ENCODE assay signal across 29 cellular contexts in the genomic region with DNA sequence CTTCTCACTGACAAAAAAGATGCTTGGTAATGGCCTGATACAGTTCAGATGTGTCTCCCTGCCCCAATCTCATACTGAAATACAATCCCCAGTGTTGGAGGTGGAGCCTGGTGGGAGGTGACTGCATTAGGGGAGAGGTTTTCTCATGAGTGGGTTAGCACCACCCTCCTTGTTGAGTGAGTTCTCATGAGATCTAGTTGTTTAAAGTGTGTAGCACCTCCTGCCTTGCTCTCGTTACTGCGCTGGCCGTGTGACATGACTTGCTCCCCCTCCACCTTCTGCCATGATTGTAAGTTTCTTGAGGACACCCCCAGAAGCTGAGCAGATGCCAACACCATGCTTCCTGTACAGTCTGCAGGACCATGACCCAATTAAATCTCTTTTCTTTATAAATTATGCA.
"Had no signal": no experiment of that assay in that cellular context is flagged by ENCODE, and none has a peak within 500 bp of the region (broad histone marks: within the 10 kb centered on the region; RNA-seq: fewer than 3 reads in every experiment).

No MANE protein-coding gene starts in this region.

- H3K4me3 Mint-ChIP-seq: activated CD8-positive, alpha-beta T cell treated with anti-CD3 and anti-CD28 coated beads for 36 hours; activated naive CD4-positive, alpha-beta T cell treated with anti-CD3 and anti-CD28 coated beads, Interleukin-2, amount 10 ng/mL, durations not matched to agents 7 days and 5 days; activated naive CD8-positive, alpha-beta T cell treated with anti-CD3 and anti-CD28 coated beads, Interleukin-2, amount 10 ng/mL, durations not matched to agents 7 days and 5 days; activated T-cell treated with anti-CD3 and anti-CD28 coated beads, Interleukin-2, amount 50 U/mL, for 72 hours; T-cell had no signal

- H3K4me3 ChIP-seq: SK-N-MC had no signal

- H3K27ac Mint-ChIP-seq: activated naive CD4-positive, alpha-beta T cell treated with anti-CD3 and anti-CD28 coated beads, Interleukin-2, amount 10 ng/mL, durations not matched to agents 7 days and 5 days; activated naive CD8-positive, alpha-beta T cell treated with anti-CD3 and anti-CD28 coated beads, Interleukin-2, amount 10 ng/mL, durations not matched to agents 7 days and 5 days; activated T-cell treated with anti-CD3 and anti-CD28 coated beads, Interleukin-2, amount 50 U/mL, for 72 hours; activated T-helper 2 cell treated with anti-CD3 and anti-CD28 coated beads, Interferon-gamma antibody, Interleukin-2, Interleukin-4, amounts not matched to agents 10 μg/mL and 5 μg/mL and 100 μg/mL, durations not matched to agents 14 hours and 24 hours and 36 hours; T-cell had no signal

- FAIRE-seq: bronchial epithelial cell, TTC549 had no signal

- ATAC-seq: activated CD8-positive, alpha-beta T cell treated with anti-CD3 and anti-CD28 coated beads for 36 hours; activated T-cell treated with anti-CD3 and anti-CD28 coated beads, Interleukin-2, amount 50 U/mL, for 72 hours; Panc1; Right ventricle myocardium inferior; T-cell had no signal

- DNase-seq: activated CD4-positive, CD25-positive, alpha-beta regulatory T cell; activated CD8-positive, alpha-beta memory T cell treated with anti-CD3 and anti-CD28 coated beads, Interleukin-2, amount 50 U/mL, for 4 hours; activated CD8-positive, alpha-beta T cell treated with anti-CD3 and anti-CD28 coated beads for 36 hours; activated gamma-delta T cell treated with Interleukin-2 at 50 U/mL for 16 hours; activated naive CD4-positive, alpha-beta T cell treated with anti-CD3 and anti-CD28 coated beads, Interleukin-2, amount 10 ng/mL, durations not matched to agents 7 days and 5 days; activated naive CD8-positive, alpha-beta T cell treated with anti-CD3 and anti-CD28 coated beads, Interleukin-2, amount 10 ng/mL, durations not matched to agents 7 days and 5 days; activated T-cell treated with anti-CD3 and anti-CD28 coated beads, Interleukin-2, amount 50 U/mL, for 72 hours; aorta; central memory CD4-positive, alpha-beta T cell; Kasumi-1; NCI-H1048; NCI-H1417; NCI-H1930; NCI-H2171 treated with DMSO at 0.1 percent for 48 hours; NCI-H226; NCI-H526; NCI-H774; NK-92 treated with Interleukin-12 subunit alpha and Interleukin-12 subunit beta, amount 100 ng/mL, for 24 hours; OCI-M1; RPMI8226; T-cell; T-helper 2 cell; T1000 had no signal

- H3K27ac ChIP-seq: SK-N-MC had no signal

- H3K9me3 Mint-ChIP-seq: activated CD8-positive, alpha-beta T cell treated with anti-CD3 and anti-CD28 coated beads for 36 hours; activated naive CD4-positive, alpha-beta T cell treated with anti-CD3 and anti-CD28 coated beads, Interleukin-2, amount 10 ng/mL, durations not matched to agents 7 days and 5 days; activated naive CD8-positive, alpha-beta T cell treated with anti-CD3 and anti-CD28 coated beads, Interleukin-2, amount 10 ng/mL, durations not matched to agents 7 days and 5 days; activated T-cell treated with anti-CD3 and anti-CD28 coated beads, Interleukin-2, amount 50 U/mL, for 72 hours; activated T-helper 2 cell treated with anti-CD3 and anti-CD28 coated beads, Interferon-gamma antibody, Interleukin-2, Interleukin-4, amounts not matched to agents 10 μg/mL and 5 μg/mL and 100 μg/mL, durations not matched to agents 14 hours and 24 hours and 36 hours; T-cell had no signal

- H3K27me3 Mint-ChIP-seq: activated CD8-positive, alpha-beta T cell treated with anti-CD3 and anti-CD28 coated beads for 36 hours; activated naive CD4-positive, alpha-beta T cell treated with anti-CD3 and anti-CD28 coated beads, Interleukin-2, amount 10 ng/mL, durations not matched to agents 7 days and 5 days; activated naive CD8-positive, alpha-beta T cell treated with anti-CD3 and anti-CD28 coated beads, Interleukin-2, amount 10 ng/mL, durations not matched to agents 7 days and 5 days; T-cell had no signal
